20 cellular contexts compared by ENCODE assay signal in genomic region chr13:26895808-26896466, GRCh38.
DNase-seq lines count a peak whose midpoint lies in the region; TF ChIP-seq lines count a peak whose summit lies in the region.
"Had no signal": no experiment of that assay in that cellular context is flagged by ENCODE, and none has a peak within 500 bp of the region (broad histone marks: within the 10 kb centered on the region; RNA-seq: fewer than 3 reads in every experiment).

No MANE protein-coding gene starts in this region.

- DNase-seq in COLO829 (ENCODE audit: low spot score) (peak; percentile 27), Karpas-422 (peak; percentile 33), endothelial cell (ENCODE audit: low spot score) (no peak), neuronal stem cell (ENCODE audit: low spot score) (no peak), osteocyte (ENCODE audit: extremely low spot score, unreplicated experiment) (no peak), GM10248 (ENCODE audit: extremely low spot score) (no peak)
- DNase-seq in activated CD4-positive, alpha-beta T cell treated with anti-CD3 and anti-CD28 coated beads, Interleukin-2, amount 50 U/mL, for 1 hour, result no peak
- DNase-seq: CD4-positive, CD25-positive, alpha-beta regulatory T cell; HFFc6; NCI-H1105; NCI-H1436 treated with DMSO at 0.1 percent for 48 hours; NCI-H187 treated with DMSO at 0.1 percent for 48 hours; NCI-H2107; NCI-H524; NCI-H748 treated with DMSO at 0.1 percent for 48 hours; SIG-M5 had no signal

- H2BK5ac ChIP-seq in neuronal stem cell (ENCODE audit: low read length), result no peak overlapping the region

- H2AK5ac ChIP-seq in neuronal stem cell (ENCODE audit: low read depth, low read length), result peak overlapping the region; percentile 71

- H3K9me3 ChIP-seq in Karpas-422 (ENCODE audit: low read length), result no peaks in the 10 kb centered on the region
- no peaks in the 10 kb centered on the region for H3K9me3 ChIP-seq in neuronal stem cell (replicated peaks in 1 of 2; ENCODE audit: control insufficient read depth in 2 of 2, insufficient read depth in 1 of 2, low read depth in 1 of 2, low read length in 2 of 2)
- H3K9me3 ChIP-seq: BLaER1, HAP-1 had no signal

- CTCF ChIA-PET in GM10248 (lab: Yijun Ruan, JAX), result interaction anchor here (1.9 kb wide), 1 partner anchor 24 kb away, joined by 6 read pairs; no protein-coding TSS in a partner anchor

- peak overlapping the region; percentile 36 for H3K23ac ChIP-seq in neuronal stem cell (ENCODE audit: low read depth, low read length, poor library complexity)

- H4K8ac ChIP-seq in neuronal stem cell (ENCODE audit: low read depth, low read length), result peak overlapping the region; percentile 73

- H3K27ac Mint-ChIP-seq in endothelial cell (ENCODE audit: unreplicated experiment) (peak overlapping the region; percentile 4), osteocyte (ENCODE audit: unreplicated experiment) (no peak overlapping the region)
- H3K27ac Mint-ChIP-seq: CD4-positive, CD25-positive, alpha-beta regulatory T cell; HFFc6; IgD-negative memory B cell had no signal

- H3K27me3 ChIP-seq in Karpas-422 (ENCODE audit: low read length) (no peaks in the 10 kb centered on the region), neuronal stem cell (ENCODE audit: control insufficient read depth in 3 of 3, insufficient read depth in 3 of 3, low read depth in 1 of 3, low read length in 3 of 3) (peaks cover 0 to 8% (median 2%) of the 10 kb centered on the region in 3 experiments)
- H3K27me3 ChIP-seq: BLaER1 had no signal

- POLR2A ChIA-PET in GM10248 (lab: Yijun Ruan, JAX), result no interaction called here

- H3K4ac ChIP-seq in neuronal stem cell (ENCODE audit: low read length), result no peak overlapping the region

- H3K9me2 ChIP-seq in Karpas-422 (replicated peaks; ENCODE audit: insufficient read depth, low read length), result no peaks in the 10 kb centered on the region

- TF ChIP-seq CTCF in endothelial cell (IDR thresholded peaks at IDR 0.05; ENCODE audit: unreplicated experiment) (no peak), osteocyte (IDR thresholded peaks at IDR 0.05) (no peak), GM10248 (IDR thresholded peaks at IDR 0.05; ENCODE audit: control extremely low read depth, extremely low read depth, low read depth, missing control alignments) (no peak)

- H3K18ac ChIP-seq in neuronal stem cell (ENCODE audit: low read length), result peak overlapping the region; percentile 91

- H3K36me3 ChIP-seq in Karpas-422 (ENCODE audit: insufficient read depth, low read length) (no peaks in the 10 kb centered on the region), neuronal stem cell (replicated peaks in 1 of 2; ENCODE audit: control insufficient read depth in 2 of 2, insufficient read depth in 2 of 2, low read length in 2 of 2) (no peaks in the 10 kb centered on the region)
- H3K36me3 ChIP-seq: BLaER1, HAP-1 had no signal

- H3K36me3 Mint-ChIP-seq in endothelial cell (ENCODE audit: low read depth, unreplicated experiment), result no peaks in the 10 kb centered on the region
- no peaks in the 10 kb centered on the region for H3K36me3 Mint-ChIP-seq in osteocyte (ENCODE audit: unreplicated experiment)
- H3K36me3 Mint-ChIP-seq: CD4-positive, CD25-positive, alpha-beta regulatory T cell had no signal

- no peak overlapping the region for H3K14ac ChIP-seq in neuronal stem cell (ENCODE audit: low read length)

- H2BK15ac ChIP-seq in neuronal stem cell (ENCODE audit: low read length), result peak overlapping the region; percentile 80

- H2BK120ac ChIP-seq in neuronal stem cell (ENCODE audit: low read depth, low read length), result no peak overlapping the region

- H4K20me1 ChIP-seq in Karpas-422 (ENCODE audit: insufficient read depth, low read depth, low read length), result no peaks in the 10 kb centered on the region
- H4K20me1 ChIP-seq: BLaER1 had no signal

- peaks cover 3% of the 10 kb centered on the region for H3K4me1 Mint-ChIP-seq in endothelial cell (ENCODE audit: unreplicated experiment)
- no peaks in the 10 kb centered on the region for H3K4me1 Mint-ChIP-seq in osteocyte (ENCODE audit: unreplicated experiment)
- H3K4me1 Mint-ChIP-seq: CD4-positive, CD25-positive, alpha-beta regulatory T cell; IgD-negative memory B cell had no signal

- no peaks in the 10 kb centered on the region for H3K79me1 ChIP-seq in neuronal stem cell (ENCODE audit: low read depth, low read length)

- H3K9ac ChIP-seq in Karpas-422 (ENCODE audit: low read length) (no peak overlapping the region), neuronal stem cell (ENCODE audit: low read depth, low read length, poor library complexity) (no peak overlapping the region)
- H3K9ac ChIP-seq: BLaER1 had no signal

- H3K27ac ChIP-seq in Karpas-422 (ENCODE audit: low read length) (no peak overlapping the region), neuronal stem cell (replicated peaks; ENCODE audit: low read length) (no peak overlapping the region)
- H3K27ac ChIP-seq: BLaER1, SK-N-MC had no signal

- no peak overlapping the region for H2BK12ac ChIP-seq in neuronal stem cell (ENCODE audit: low read length)

- H3K79me2 ChIP-seq in Karpas-422 (ENCODE audit: low read length), result no peaks in the 10 kb centered on the region

- no peak overlapping the region for H4K91ac ChIP-seq in neuronal stem cell (ENCODE audit: low read depth, low read length, poor library complexity)

- peaks cover 2% of the 10 kb centered on the region for H3K27me3 Mint-ChIP-seq in endothelial cell (ENCODE audit: unreplicated experiment)
- peaks cover 8% of the 10 kb centered on the region for H3K27me3 Mint-ChIP-seq in osteocyte (ENCODE audit: unreplicated experiment)

- H3K4me3 Mint-ChIP-seq in endothelial cell (ENCODE audit: unreplicated experiment) (no peak overlapping the region), osteocyte (ENCODE audit: unreplicated experiment) (no peak overlapping the region)
- H3K4me3 Mint-ChIP-seq: CD4-positive, CD25-positive, alpha-beta regulatory T cell; HFFc6; IgD-negative memory B cell had no signal

- H3K4me2 ChIP-seq in Karpas-422 (ENCODE audit: low read depth, low read length, poor library complexity, severe bottlenecking), result no peak overlapping the region
- no peak overlapping the region for H3K4me2 ChIP-seq in neuronal stem cell (ENCODE audit: insufficient read depth, low read length, poor library complexity, severe bottlenecking)
- H3K4me2 ChIP-seq: BLaER1 had no signal

- H3K4me3 ChIP-seq in Karpas-422 (ENCODE audit: low read length), result no peak overlapping the region
- no peak overlapping the region for H3K4me3 ChIP-seq in neuronal stem cell (ENCODE audit: low read length in 2 of 2)
- H3K4me3 ChIP-seq: BLaER1, HAP-1, SK-N-MC had no signal

- no peaks in the 10 kb centered on the region for H3K4me1 ChIP-seq in Karpas-422 (ENCODE audit: low read length)
- peaks cover 0 to 31% of the 10 kb centered on the region in 2 donors for H3K4me1 ChIP-seq in neuronal stem cell (ENCODE audit: control insufficient read depth in 2 of 2, insufficient read depth in 1 of 2, low read depth in 1 of 2, low read length in 2 of 2)
- H3K4me1 ChIP-seq: BLaER1, HAP-1 had no signal

- no peak overlapping the region for H2AFZ ChIP-seq in Karpas-422 (ENCODE audit: low read length)
- H2AFZ ChIP-seq in neuronal stem cell (ENCODE audit: low read length), result peak overlapping the region; percentile 56

- no CpG with 5 or more reads among the region's 15 CpGs for WGBS in neuronal stem cell (ENCODE audit: extremely low coverage in 2 of 2, insufficient read length in 2 of 2, insufficient replicate concordance in 1 of 2), 2 donors

- H3K9me3 Mint-ChIP-seq in endothelial cell (ENCODE audit: unreplicated experiment), result no peaks in the 10 kb centered on the region
- no peaks in the 10 kb centered on the region for H3K9me3 Mint-ChIP-seq in osteocyte (ENCODE audit: unreplicated experiment)
- H3K9me3 Mint-ChIP-seq: HFFc6, IgD-negative memory B cell had no signal

Comparison
In these comparisons a context has a peak if more than half of its experiments do, and no peak if none do; other contexts are left out.
1. DNase-seq: peak in COLO829 (single experiment) and Karpas-422 (single experiment); none in endothelial cell (single experiment), neuronal stem cell (single experiment), activated CD4-positive, alpha-beta T cell treated with anti-CD3 and anti-CD28 coated beads, Interleukin-2, amount 50 U/mL, for 1 hour (single experiment), osteocyte (single experiment) and GM10248 (single experiment).